ENCODE assay signal across 8 cellular contexts in genomic region chr11:110711776-110712642, GRCh38. TPM values are rescaled to one million over a fixed set of nuclear protein-coding genes. Genes with fewer than 3 reads are reported as not detected.
A peak's percentile ranks its signal among the peaks of the same experiment; 100 is the strongest.
DNase-seq lines count a peak whose midpoint lies in the region; ATAC-seq and TF ChIP-seq lines count a peak whose summit lies in the region.

Gene ARHGAP20 (minus strand): TSS chr11:110712437. CDS start chr11:110712231, 206 bp downstream.

- peaks cover 12% of the 10 kb centered on the region for H3K27me3 ChIP-seq in effector memory CD4-positive, alpha-beta T cell (replicated peaks; ENCODE audit: control insufficient read depth, insufficient read depth, low read length, poor library complexity, severe bottlenecking)
- H3K27me3 ChIP-seq in lung (ENCODE audit: control insufficient read depth, insufficient read depth) = no peaks in the 10 kb centered on the region

- no peaks in the 10 kb centered on the region for H3K36me3 ChIP-seq in effector memory CD4-positive, alpha-beta T cell (ENCODE audit: control insufficient read depth, insufficient read depth, low read length)
- no peaks in the 10 kb centered on the region for H3K36me3 ChIP-seq in lung (ENCODE audit: control insufficient read depth in 2 of 2, insufficient read depth in 2 of 2, low read length in 2 of 2)

- no peaks in the 10 kb centered on the region for H3K36me3 Mint-ChIP-seq in WTC11

- no peaks in the 10 kb centered on the region for H3K9me3 Mint-ChIP-seq in WTC11

- no peaks in the 10 kb centered on the region for H3K9me3 ChIP-seq in effector memory CD4-positive, alpha-beta T cell (ENCODE audit: control insufficient read depth, low read length)
- H3K9me3 ChIP-seq in lung (ENCODE audit: control insufficient read depth in 2 of 2, insufficient read depth in 1 of 2, low read length in 1 of 2) = peaks cover 0 to 7% of the 10 kb centered on the region in 2 donors

- peaks cover 18% of the 10 kb centered on the region for H3K4me1 ChIP-seq in effector memory CD4-positive, alpha-beta T cell (ENCODE audit: control insufficient read depth, insufficient read depth, low read length, poor library complexity, severe bottlenecking)
- H3K4me1 ChIP-seq in lung (ENCODE audit: control insufficient read depth in 2 of 2, insufficient read depth in 2 of 2, low read length in 2 of 2) = peaks cover 0 to 3% of the 10 kb centered on the region in 2 donors

- H3K4me1 Mint-ChIP-seq in WTC11 = peaks cover 21% of the 10 kb centered on the region

- CTCF ChIA-PET in WTC11 (lab: Charles Lee) = interaction anchor here (1.3 to 2.2 kb wide), 2 partner anchors 233 to 249 kb away, joined by 4 to 7 read pairs; no protein-coding TSS in a partner anchor

- peak within 1 kb of the TSS; percentile 81 for H3K4me3 Mint-ChIP-seq in WTC11

- H3K27ac ChIP-seq in effector memory CD4-positive, alpha-beta T cell (ENCODE audit: insufficient read depth, low read length, poor library complexity, severe bottlenecking) = no peak within 1 kb of the TSS
- H3K27ac ChIP-seq in lung (ENCODE audit: low read depth in 1 of 2, low read length in 1 of 2) = peak within 1 kb of the TSS in 1 of 2 donors; percentile 83

- H3K4me3 ChIP-seq in effector memory CD4-positive, alpha-beta T cell (ENCODE audit: insufficient read depth, low read depth, low read length, poor library complexity, severe bottlenecking) = peak within 1 kb of the TSS; percentile 46
- H3K4me3 ChIP-seq in lung = peak within 1 kb of the TSS; percentile 71

- peak; percentile 4 for DNase-seq in NCI-H1694 (lab: John Stamatoyannopoulos, UW)
- DNase-seq in WTC11 (ENCODE audit: low spot score) = peak; percentile 71
- peak in 1 of 3 donors; percentile 2 for DNase-seq in effector memory CD4-positive, alpha-beta T cell
- DNase-seq in lung (ENCODE audit: low spot score) = peak; percentile 68
- peak; percentile 38 to 40 for DNase-seq in stimulated activated CD8-positive, alpha-beta memory T cell treated with anti-CD3 and anti-CD28 coated beads, Interleukin-2, amount 100 ng/mL, for 48 hours (ENCODE audit: low read depth in 2 of 2)

- ATAC-seq in GM18498 (IDR thresholded peaks at IDR 0.05; ENCODE audit: unreplicated experiment) (peak; percentile 84), HG02642 (IDR thresholded peaks at IDR 0.05; ENCODE audit: poor library complexity, unreplicated experiment) (peak; percentile 83), WTC11 (peak; percentile 92), lung (ENCODE audit: insufficient read depth, low FRiP score) (peak; percentile 92), GM18870 (IDR thresholded peaks at IDR 0.05; ENCODE audit: unreplicated experiment) (no peak)

- WGBS in lung, 2 donors = 0 to 1% methylated on average over 41 to 107 of the region's 107 CpGs

- POLR2A ChIA-PET in WTC11 (lab: Charles Lee) = no interaction called here

- peaks cover 68% of the 10 kb centered on the region for H3K27me3 Mint-ChIP-seq in WTC11 (ENCODE audit: low read depth)

- TF ChIP-seq CTCF in WTC11 (IDR thresholded peaks at IDR 0.05) (no peak), lung (IDR thresholded peaks at IDR 0.05; ENCODE audit: control extremely low read depth, extremely low read depth) (no peak)

- no peak within 1 kb of the TSS for H3K27ac Mint-ChIP-seq in WTC11

TF ChIP-seq in WTC11, 78 proteins besides CTCF, POLR2A, EP300 and RAD21:
- peak; percentile 25; the same call in 1 of the 2 replicates for TF ChIP-seq E2F4 (CRISPR knock-in tag; IDR thresholded peaks at IDR 0.05; ENCODE audit: borderline replicate concordance, low read depth)
- TF ChIP-seq FOXP1 (CRISPR knock-in tag; IDR thresholded peaks at IDR 0.05; ENCODE audit: borderline replicate concordance) = peak; percentile 82; the same call in 1 of the 2 replicates
- 0 out of 2 replicates have a peak, but pooled peaks have one; percentile 13 for TF ChIP-seq MYBL2 (CRISPR knock-in tag; IDR thresholded peaks at IDR 0.05)
- no peak for TF ChIP-seq ZNF416 (CRISPR knock-in tag; IDR thresholded peaks at IDR 0.05)
- no peak for TF ChIP-seq ATF2 (CRISPR knock-in tag; IDR thresholded peaks at IDR 0.05; ENCODE audit: borderline replicate concordance, low read depth)
- no peak for TF ChIP-seq ATF6 (CRISPR knock-in tag; IDR thresholded peaks at IDR 0.05)
- TF ChIP-seq FOXK1 (CRISPR knock-in tag; IDR thresholded peaks at IDR 0.05) = peak; percentile 23; the same call in 1 of the 2 replicates
- peak; percentile 66; the same call in 1 of the 2 replicates for TF ChIP-seq SP1 (CRISPR knock-in tag; conservative IDR thresholded peaks at IDR 0.05)
- no peak for TF ChIP-seq NR2C2 (CRISPR knock-in tag; IDR thresholded peaks at IDR 0.05)
- no peak for TF ChIP-seq NFE2L1 (CRISPR knock-in tag; IDR thresholded peaks at IDR 0.05)
- no peak for TF ChIP-seq SOX15 (CRISPR knock-in tag; IDR thresholded peaks at IDR 0.05)

RNA-seq across cellular contexts. Expression of gene ARHGAP20, which starts in this region (rescaled TPM):
- total RNA-seq in WTC11 (2021) (0.07 to 0.15 TPM (median 0.07 TPM) in 3 replicates), lung (10 to 100 TPM in 1 of 2 donors, 1 to 10 TPM in 1; 5.2 to 20.9 TPM)
- polyA plus RNA-seq in lung = under 1 TPM; 0.67 to 0.72 TPM

Comparison
In these comparisons a context has a peak if more than half of its experiments do, and no peak if none do; other contexts are left out.
1. Peak in DNase-seq and ATAC-seq in WTC11; RNA of the gene not detected or under 1 TPM.